24 cellular contexts compared by ENCODE assay signal in the genomic region with DNA sequence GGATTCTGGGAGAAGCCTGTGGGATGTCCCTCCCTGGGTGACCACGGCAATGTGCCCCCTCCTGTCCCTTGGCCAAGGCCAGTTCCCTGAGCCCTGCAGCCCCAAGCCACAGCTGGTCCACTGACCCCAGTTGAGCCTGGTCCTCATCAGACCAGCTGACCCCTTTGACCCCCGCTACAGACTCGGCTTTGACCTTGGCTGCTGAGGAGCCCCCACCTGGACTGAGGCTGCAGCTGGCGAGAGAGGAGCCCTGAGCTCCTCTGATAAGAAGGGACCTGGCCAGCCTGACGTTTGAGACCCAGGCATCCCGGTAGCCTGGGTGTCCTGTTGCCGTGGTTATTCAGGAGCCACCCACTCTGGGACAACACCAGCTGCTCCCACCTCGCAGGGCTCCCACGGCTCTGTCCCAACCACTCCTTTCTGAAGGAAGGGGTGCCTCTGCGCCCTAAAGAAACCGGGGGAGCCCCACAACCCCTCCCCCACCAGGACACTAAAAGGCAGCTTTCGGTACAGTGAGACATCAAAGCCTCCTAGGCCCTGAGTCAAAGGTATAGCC. TPM values are rescaled to one million over a fixed set of nuclear protein-coding genes. Genes with fewer than 3 reads are reported as not detected.
A peak's percentile ranks its signal among the peaks of the same experiment; 100 is the strongest.
DNase-seq lines count a peak whose midpoint lies in the region; ATAC-seq, FAIRE-seq and TF ChIP-seq lines count a peak whose summit lies in the region.
"Had no signal": no experiment of that assay in that cellular context is flagged by ENCODE, and none has a peak within 500 bp of the region (broad histone marks: within the 10 kb centered on the region; RNA-seq: fewer than 3 reads in every experiment).

No MANE protein-coding gene starts in this region.

- no peak overlapping the region for H3K4me3 ChIP-seq in right atrium auricular region
- H3K4me3 ChIP-seq in coronary artery, result no peak overlapping the region
- no peak overlapping the region for H3K4me3 ChIP-seq in gastroesophageal sphincter
- H3K4me3 ChIP-seq: body of pancreas, upper lobe of left lung had no signal

- H3K27me3 Mint-ChIP-seq in natural killer cell treated with Interleukin-12 subunit alpha and Interleukin-12 subunit beta and Interleukin-15 and Interleukin-18, amount 100 ng/mL, for 72 hours, result no peaks in the 10 kb centered on the region

- H3K4me1 ChIP-seq in right atrium auricular region (peaks cover 0 to 31% of the 10 kb centered on the region in 2 donors), gastroesophageal sphincter (peaks cover 0 to 31% (median 14%) of the 10 kb centered on the region in 3 donors)
- H3K4me1 ChIP-seq: parathyroid adenoma had no signal

- H3K4me3 Mint-ChIP-seq in natural killer cell treated with Interleukin-12 subunit alpha and Interleukin-12 subunit beta and Interleukin-15 and Interleukin-18, amount 100 ng/mL, for 72 hours, result peak overlapping the region; percentile 65
- H3K4me3 Mint-ChIP-seq: activated naive CD8-positive, alpha-beta T cell treated with anti-CD3 and anti-CD28 coated beads for 36 hours had no signal

- H3K27ac Mint-ChIP-seq in natural killer cell treated with Interleukin-12 subunit alpha and Interleukin-12 subunit beta and Interleukin-15 and Interleukin-18, amount 100 ng/mL, for 72 hours, result no peak overlapping the region
- H3K27ac Mint-ChIP-seq: activated naive CD8-positive, alpha-beta T cell treated with anti-CD3 and anti-CD28 coated beads for 36 hours; memory B cell; naive thymus-derived CD4-positive, alpha-beta T cell had no signal

- ATAC-seq in Right ventricle myocardium superior (ENCODE audit: poor library complexity) (no peak), gastroesophageal sphincter (no peak)
- no peak for ATAC-seq in natural killer cell treated with Interleukin-12 subunit alpha and Interleukin-12 subunit beta and Interleukin-15 and Interleukin-18, amount 100 ng/mL, for 72 hours
- ATAC-seq: body of pancreas; naive thymus-derived CD4-positive, alpha-beta T cell had no signal

- TF ChIP-seq CTCF in right atrium auricular region (IDR thresholded peaks at IDR 0.05) (no peak), coronary artery (IDR thresholded peaks at IDR 0.05) (no peak), gastroesophageal sphincter (IDR thresholded peaks at IDR 0.05) (no peak)

- H3K27ac ChIP-seq in right atrium auricular region (no peak overlapping the region), coronary artery (no peak overlapping the region), gastroesophageal sphincter (no peak overlapping the region)
- H3K27ac ChIP-seq: body of pancreas, parathyroid adenoma, upper lobe of left lung had no signal

- TF ChIP-seq POLR2A in GM12891 (IDR thresholded peaks at IDR 0.05; ENCODE audit: low read depth, low read length) (no peak), gastroesophageal sphincter (IDR thresholded peaks at IDR 0.05) (no peak)

- no peaks in the 10 kb centered on the region for H3K9me3 Mint-ChIP-seq in natural killer cell treated with Interleukin-12 subunit alpha and Interleukin-12 subunit beta and Interleukin-15 and Interleukin-18, amount 100 ng/mL, for 72 hours
- H3K9me3 Mint-ChIP-seq: activated naive CD8-positive, alpha-beta T cell treated with anti-CD3 and anti-CD28 coated beads for 36 hours; CD8-positive, alpha-beta memory T cell; memory B cell; naive thymus-derived CD4-positive, alpha-beta T cell had no signal

- intact Hi-C loops in Right ventricle myocardium superior (cut with DNase I), result no loop called here

- no peaks in the 10 kb centered on the region for H3K36me3 Mint-ChIP-seq in natural killer cell treated with Interleukin-12 subunit alpha and Interleukin-12 subunit beta and Interleukin-15 and Interleukin-18, amount 100 ng/mL, for 72 hours
- H3K36me3 Mint-ChIP-seq: activated naive CD8-positive, alpha-beta T cell treated with anti-CD3 and anti-CD28 coated beads for 36 hours; CD8-positive, alpha-beta memory T cell; memory B cell; naive thymus-derived CD4-positive, alpha-beta T cell had no signal

- H3K36me3 ChIP-seq in right atrium auricular region (no peaks in the 10 kb centered on the region), gastroesophageal sphincter (no peaks in the 10 kb centered on the region)
- H3K36me3 ChIP-seq: upper lobe of left lung had no signal

- WGBS in gastroesophageal sphincter (ENCODE audit: low coverage in 1 of 2), 2 donors, result 83% methylated on average over 3 of the region's 12 CpGs; no CpG with 5 or more reads in 1 of the 2 donors

- no peak for FAIRE-seq in GM12891 (lab: Jason Lieb, UNC)

- no peak for TF ChIP-seq EP300 in gastroesophageal sphincter (IDR thresholded peaks at IDR 0.05)

- H3K9me3 ChIP-seq in right atrium auricular region (no peaks in the 10 kb centered on the region), gastroesophageal sphincter (no peaks in the 10 kb centered on the region)
- H3K9me3 ChIP-seq: body of pancreas, upper lobe of left lung had no signal

- peaks cover 25 to 30% of the 10 kb centered on the region in 2 donors for H3K4me1 Mint-ChIP-seq in natural killer cell treated with Interleukin-12 subunit alpha and Interleukin-12 subunit beta and Interleukin-15 and Interleukin-18, amount 100 ng/mL, for 72 hours (ENCODE audit: low read depth in 2 of 2)

- H3K27me3 ChIP-seq in right atrium auricular region (peaks cover 9 to 30% of the 10 kb centered on the region in 2 donors), gastroesophageal sphincter (peaks cover 70% of the 10 kb centered on the region)

- peak; percentile 36 for DNase-seq in right atrium auricular region (ENCODE audit: low spot score)
- DNase-seq in Right ventricle myocardium superior, result no peak
- DNase-seq in coronary artery (ENCODE audit: low spot score), result peak; percentile 64
- no peak for DNase-seq in natural killer cell treated with Interleukin-12 subunit alpha and Interleukin-12 subunit beta and Interleukin-15 and Interleukin-18, amount 100 ng/mL, for 72 hours (ENCODE audit: low spot score)
- DNase-seq in ureter (ENCODE audit: low spot score), result no peak
- no peak for DNase-seq in GM12891 (ENCODE audit: insufficient read length, low spot score)
- DNase-seq: activated CD4-positive, alpha-beta T cell treated with anti-CD3 and anti-CD28 coated beads for 1 hour; activated naive CD8-positive, alpha-beta T cell treated with anti-CD3 and anti-CD28 coated beads for 36 hours; CD8-positive, alpha-beta memory T cell; cortex of kidney; DMS79; naive thymus-derived CD4-positive, alpha-beta T cell; NCI-H1105 treated with DMSO at 0.1 percent for 48 hours; NCI-H2081; NCI-H446; SHP77 treated with DMSO at 0.1 percent for 48 hours; stimulated activated CD8-positive, alpha-beta memory T cell treated with anti-CD3 and anti-CD28 coated beads, Interleukin-4, amount 100 ng/mL, for 48 hours had no signal

TF ChIP-seq in GM12891, 5 proteins besides CTCF, POLR2A, EP300 and RAD21:
- TF ChIP-seq TAF1 (IDR thresholded peaks at IDR 0.05; ENCODE audit: low read depth, low read length) (no peak), POLR2AphosphoS5 (IDR thresholded peaks at IDR 0.05; ENCODE audit: low read depth, low read length) (no peak), PAX5 (IDR thresholded peaks at IDR 0.05; ENCODE audit: insufficient read depth, low read length, severe bottlenecking) (no peak), SPI1 (IDR thresholded peaks at IDR 0.05; ENCODE audit: low read depth, low read length) (no peak), POU2F2 (IDR thresholded peaks at IDR 0.05; ENCODE audit: low read depth, low read length) (no peak)

RNA-seq across cellular contexts. Expression of gene ASCL2, which starts 3.0 kb away (rescaled TPM):
- under 1 TPM in 1 of 2 donors, not detected in 1; 0.51 TPM for total RNA-seq in right atrium auricular region
- 0.11 TPM for total RNA-seq in Right ventricle myocardium superior
- total RNA-seq in natural killer cell treated with Interleukin-12 subunit alpha and Interleukin-12 subunit beta and Interleukin-15 and Interleukin-18, amount 100 ng/mL, for 72 hours, result 1 to 10 TPM; 2.5 to 5.3 TPM
- 7.9 TPM for total RNA-seq in ureter
- not detected for polyA plus RNA-seq in GM12891 (2012; ENCODE audit: low read depth, missing spikeins)
- total RNA-seq in gastroesophageal sphincter, result under 1 TPM in 1 of 4 donors, not detected in 3; 0.27 TPM
- total RNA-seq: H4, OCI-LY7 had no signal
- polyA plus RNA-seq: naive thymus-derived CD4-positive, alpha-beta T cell had no signal

RNA-seq across cellular contexts. Expression of gene C11orf21, which starts 34.3 kb away (rescaled TPM):
- total RNA-seq in right atrium auricular region (10 to 100 TPM in 1 of 2 donors, 1 to 10 TPM in 1; 1.4 to 11.9 TPM), Right ventricle myocardium superior (43.6 TPM), ureter (2.3 TPM), gastroesophageal sphincter (under 1 TPM; 0.15 to 0.78 (median 0.42) TPM)
- 1 to 10 TPM; 7.2 to 7.6 TPM for total RNA-seq in natural killer cell treated with Interleukin-12 subunit alpha and Interleukin-12 subunit beta and Interleukin-15 and Interleukin-18, amount 100 ng/mL, for 72 hours
- polyA plus RNA-seq in GM12891 (2012; ENCODE audit: low read depth, missing spikeins), result 0.46 TPM

RNA-seq across cellular contexts. Expression of gene TSPAN32, which starts 34.4 kb away (rescaled TPM):
- total RNA-seq in right atrium auricular region (10 to 100 TPM in 1 of 2 donors, 1 to 10 TPM in 1; 2.6 to 15.2 TPM), Right ventricle myocardium superior (13.9 TPM), ureter (4.3 TPM), gastroesophageal sphincter (1 to 10 TPM in 2 of 4 donors, under 1 TPM in 1, not detected in 1; 0.62 to 3.6 (median 3.6) TPM)
- total RNA-seq in natural killer cell treated with Interleukin-12 subunit alpha and Interleukin-12 subunit beta and Interleukin-15 and Interleukin-18, amount 100 ng/mL, for 72 hours, result 1 to 10 TPM; 4.3 to 9.9 TPM
- polyA plus RNA-seq in GM12891 (2012; ENCODE audit: low read depth, missing spikeins), result 0.90 TPM

Comparison
In these comparisons a context has a peak if more than half of its experiments do, and no peak if none do; other contexts are left out.
1. DNase-seq: peak in right atrium auricular region (single experiment) and coronary artery (single experiment); none in Right ventricle myocardium superior (single experiment), natural killer cell treated with Interleukin-12 subunit alpha and Interleukin-12 subunit beta and Interleukin-15 and Interleukin-18, amount 100 ng/mL, for 72 hours (single experiment), ureter (single experiment) and GM12891 (single experiment).